Comparison of ENCODE assay signal across 8 cellular contexts in the genomic region with DNA sequence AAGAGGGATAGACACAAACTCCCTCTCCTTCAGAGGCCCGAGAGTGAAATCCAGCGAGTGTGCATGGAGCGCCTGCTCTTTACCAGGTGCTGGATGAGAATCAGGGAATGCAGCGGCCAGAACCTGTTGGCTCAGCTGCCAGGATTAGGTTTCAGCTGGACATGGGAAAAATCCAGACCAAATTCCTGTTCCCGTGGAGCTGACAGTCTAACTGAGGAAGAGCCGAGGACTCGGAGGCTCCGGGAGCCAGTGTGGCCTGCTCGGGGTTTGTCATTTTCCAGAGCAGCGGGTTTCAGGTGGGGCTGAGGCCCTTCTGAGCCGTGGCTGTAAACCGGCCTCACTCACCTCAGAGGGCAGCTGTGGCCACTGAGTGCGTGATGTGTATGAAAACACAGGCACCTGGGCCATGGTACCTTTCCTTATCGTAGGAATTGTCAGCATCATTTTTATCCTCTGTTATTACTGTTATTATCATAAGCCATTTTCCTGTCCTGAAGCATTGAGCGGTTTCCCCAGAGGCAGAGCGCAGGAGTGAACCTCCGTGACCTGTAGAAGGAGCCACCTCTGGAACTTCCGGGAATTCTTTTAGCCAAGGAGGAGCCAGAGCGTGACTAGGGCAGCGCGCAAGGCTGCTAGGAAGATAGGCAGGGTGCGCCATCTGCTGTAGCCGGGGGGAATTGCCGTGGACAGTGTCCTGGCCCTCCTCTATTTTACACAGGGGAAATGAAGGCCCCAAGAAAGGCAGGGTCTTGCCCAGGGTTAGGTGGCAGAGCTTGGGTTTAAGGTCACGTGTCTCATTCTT. TPM values are rescaled to one million over a fixed set of nuclear protein-coding genes. Genes with fewer than 3 reads are reported as not detected.
DNase-seq lines count a peak whose midpoint lies in the region; ATAC-seq, FAIRE-seq and TF ChIP-seq lines count a peak whose summit lies in the region.

No MANE protein-coding gene starts in this region.

- H3K9ac ChIP-seq in endodermal cell (ENCODE audit: extremely low read depth, low read length, poor library complexity, severe bottlenecking): peak overlapping the region; percentile 16

- H3K36me3 ChIP-seq in endodermal cell (ENCODE audit: control insufficient read depth, insufficient read depth, low read length): peaks cover 31% of the 10 kb centered on the region

- H3K27me3 Mint-ChIP-seq in endodermal cell (ENCODE audit: insufficient read depth) (no peaks in the 10 kb centered on the region), mesothelial cell of epicardium (ENCODE audit: low read depth) (no peaks in the 10 kb centered on the region)

- H3K4me3 Mint-ChIP-seq in endodermal cell: peak overlapping the region; percentile 18
- peak overlapping the region; percentile 63 for H3K4me3 Mint-ChIP-seq in mesothelial cell of epicardium

- no peaks in the 10 kb centered on the region for H3K9me3 Mint-ChIP-seq in endodermal cell
- H3K9me3 Mint-ChIP-seq in mesothelial cell of epicardium: peaks cover 4% of the 10 kb centered on the region

- H3K4me3 ChIP-seq in endodermal cell (ENCODE audit: low read length): no peak overlapping the region

- no peaks in the 10 kb centered on the region for H3K27me3 ChIP-seq in endodermal cell (ENCODE audit: control insufficient read depth, insufficient read depth, low read length, poor library complexity, severe bottlenecking)

- peaks cover 10% of the 10 kb centered on the region for H3K9me3 ChIP-seq in endodermal cell (ENCODE audit: control insufficient read depth, low read length)

- H3K27ac Mint-ChIP-seq in endodermal cell (peak overlapping the region; percentile 81), mesothelial cell of epicardium (peak overlapping the region; percentile 93)

- peak; percentile 98 for TF ChIP-seq CTCF in endodermal cell (conservative IDR thresholded peaks at IDR 0.05)
- TF ChIP-seq CTCF in mesothelial cell of epicardium (IDR thresholded peaks at IDR 0.05; ENCODE audit: unreplicated experiment): peak; percentile 87

- H3K36me3 Mint-ChIP-seq in endodermal cell (ENCODE audit: low read depth): peaks cover 28% of the 10 kb centered on the region
- peaks cover 19% of the 10 kb centered on the region for H3K36me3 Mint-ChIP-seq in mesothelial cell of epicardium

- peak; percentile 61 for ATAC-seq in GM19043 (IDR thresholded peaks at IDR 0.05; ENCODE audit: low read depth, unreplicated experiment)

- no peak overlapping the region for H3K27ac ChIP-seq in endodermal cell (ENCODE audit: low read depth, low read length)

- peak; percentile 100 for FAIRE-seq in HTR-8/SVneo (lab: Jason Lieb, UNC)

- H3K4me1 Mint-ChIP-seq in endodermal cell: peaks cover 13% of the 10 kb centered on the region
- peaks cover 14% of the 10 kb centered on the region for H3K4me1 Mint-ChIP-seq in mesothelial cell of epicardium

- DNase-seq in AML-193 (lab: John Stamatoyannopoulos, UW) (peak; percentile 61 to 64), HTR-8/SVneo (ENCODE audit: insufficient read length, low spot score) (peak; percentile 100), NOMO-1 (lab: John Stamatoyannopoulos, UW; ENCODE audit: unreplicated experiment in 2 of 2) (peak; percentile 71 to 76), endodermal cell (peak; percentile 98), mesothelial cell of epicardium (ENCODE audit: low spot score in 2 of 2, unreplicated experiment in 2 of 2) (peak; percentile 66 to 95)
- peak; percentile 65 for DNase-seq in activated CD8-positive, alpha-beta memory T cell treated with anti-CD3 and anti-CD28 coated beads, Interleukin-2, amount 50 U/mL, for 1 hour (ENCODE audit: extremely low read depth)
- DNase-seq in stimulated activated CD8-positive, alpha-beta memory T cell treated with anti-CD3 and anti-CD28 coated beads, Interleukin-15, amount 100 ng/mL, for 4 hours (ENCODE audit: low read depth in 2 of 2): peak; percentile 58 to 66

- H3K4me1 ChIP-seq in endodermal cell (ENCODE audit: control insufficient read depth, insufficient read depth, low read length): peaks cover 7% of the 10 kb centered on the region

- 47% methylated on average over 24 to 25 of the region's 25 CpGs for whole genome bisulfite sequencing in endodermal cell (ENCODE audit: insufficient coverage in 1 of 2, insufficient read length in 1 of 2), 2 experiments

RNA-seq across cellular contexts. Expression of gene PKIG, which starts 27.3 kb away (rescaled TPM):
- total RNA-seq in endodermal cell (10 to 100 TPM; 61.5 to 77.6 TPM), mesothelial cell of epicardium (50.4 to 59.1 TPM (median 51.6 TPM) in 3 replicates)
- 59.0 TPM for polyA plus RNA-seq in endodermal cell (2013, experiment 1 of 2)
- polyA plus RNA-seq in endodermal cell (2013, experiment 2 of 2): 64.1 TPM

RNA-seq across cellular contexts. Expression of gene ADA, which starts 41.8 kb away (rescaled TPM):
- total RNA-seq in endodermal cell (10 to 100 TPM; 12.8 to 15.9 TPM), mesothelial cell of epicardium (21.7 to 23.1 TPM (median 22.5 TPM) in 3 replicates)
- polyA plus RNA-seq in endodermal cell (2013, experiment 1 of 2): 23.0 TPM
- polyA plus RNA-seq in endodermal cell (2013, experiment 2 of 2): 25.8 TPM
